ENCODE assay signal across 8 cellular contexts in the genomic region with DNA sequence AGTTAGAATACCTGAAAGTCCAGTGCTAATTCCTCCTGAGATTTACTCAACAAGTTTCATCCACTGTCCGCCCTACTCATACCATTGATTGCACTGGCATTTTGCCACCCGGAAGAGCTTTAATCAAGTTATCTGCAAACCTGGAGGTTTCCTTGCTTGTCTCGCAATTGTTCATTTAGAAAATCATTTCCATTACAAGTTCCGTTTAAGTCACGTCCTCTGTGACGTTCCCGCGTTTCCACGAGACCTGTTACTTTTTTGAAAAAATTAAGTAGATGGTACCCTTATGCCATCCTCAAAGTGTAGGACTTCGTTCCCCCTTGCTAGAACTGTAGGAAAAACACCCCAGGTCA. TPM values are rescaled to one million over a fixed set of nuclear protein-coding genes. Genes with fewer than 3 reads are reported as not detected.
A peak's percentile ranks its signal among the peaks of the same experiment; 100 is the strongest.
DNase-seq lines count a peak whose midpoint lies in the region; ATAC-seq and TF ChIP-seq lines count a peak whose summit lies in the region.

No MANE protein-coding gene starts in this region.

- H3K36me3 Mint-ChIP-seq in stimulated activated memory B cell treated with anti-CD40 and anti-IgM and Interleukin-4, amounts not matched to agents 10 μg/mL and 1 μg/mL and 100 μg/mL, for 72 hours = no peaks in the 10 kb centered on the region

- H3K4me1 ChIP-seq in lower lobe of right lung = peaks cover 28% of the 10 kb centered on the region

- H3K27me3 Mint-ChIP-seq in stimulated activated memory B cell treated with anti-CD40 and anti-IgM and Interleukin-4, amounts not matched to agents 10 μg/mL and 1 μg/mL and 100 μg/mL, for 72 hours = no peaks in the 10 kb centered on the region

- no peaks in the 10 kb centered on the region for H3K27me3 ChIP-seq in lower lobe of right lung (ENCODE audit: low read depth)

- ATAC-seq in lower lobe of right lung = no peak
- ATAC-seq in stimulated activated memory B cell treated with anti-CD40 and anti-IgM and Interleukin-4, amounts not matched to agents 10 μg/mL and 1 μg/mL and 100 μg/mL, for 72 hours = no peak
- no peak for ATAC-seq in GM19395 (IDR thresholded peaks at IDR 0.05; ENCODE audit: unreplicated experiment)

- H3K4me3 ChIP-seq in lower lobe of right lung = peak overlapping the region; percentile 94

- peak overlapping the region; percentile 81 for H3K4me3 Mint-ChIP-seq in stimulated activated memory B cell treated with anti-CD40 and anti-IgM and Interleukin-4, amounts not matched to agents 10 μg/mL and 1 μg/mL and 100 μg/mL, for 72 hours

- H3K36me3 ChIP-seq in lower lobe of right lung = no peaks in the 10 kb centered on the region

- H3K9me3 Mint-ChIP-seq in stimulated activated memory B cell treated with anti-CD40 and anti-IgM and Interleukin-4, amounts not matched to agents 10 μg/mL and 1 μg/mL and 100 μg/mL, for 72 hours = no peaks in the 10 kb centered on the region

- intact Hi-C loops in lower lobe of right lung (cut with DNase I) = no loop called here

- H3K27ac ChIP-seq in caudate nucleus (ENCODE audit: low read depth, low read length) (peak overlapping the region; percentile 82), lower lobe of right lung (peak overlapping the region; percentile 84)

- H3K4me1 Mint-ChIP-seq in stimulated activated memory B cell treated with anti-CD40 and anti-IgM and Interleukin-4, amounts not matched to agents 10 μg/mL and 1 μg/mL and 100 μg/mL, for 72 hours = peaks cover 40% of the 10 kb centered on the region

- peak overlapping the region; percentile 62 for H3K27ac Mint-ChIP-seq in stimulated activated memory B cell treated with anti-CD40 and anti-IgM and Interleukin-4, amounts not matched to agents 10 μg/mL and 1 μg/mL and 100 μg/mL, for 72 hours

- DNase-seq in SIG-M5 treated with dmso at 0.1 percent for 504 hours (lab: John Stamatoyannopoulos, UW; ENCODE audit: unreplicated experiment) (peak; percentile 37), SIG-M5 (lab: John Stamatoyannopoulos, UW) (no peak), T-helper 1 cell (peak; percentile 9 to 53 (median 34)), caudate nucleus (lab: John Stamatoyannopoulos, UW) (peak in 11 of 61 donors; percentile 11 to 69 (median 34)), lower lobe of right lung (no peak), NCI-H2081 treated with DMSO at 0.1 percent for 48 hours (lab: John Stamatoyannopoulos, UW) (no peak)

- no peaks in the 10 kb centered on the region for H3K9me3 ChIP-seq in lower lobe of right lung

- no peak for TF ChIP-seq CTCF in lower lobe of right lung (IDR thresholded peaks at IDR 0.05)

RNA-seq across cellular contexts. Expression of a gene that starts 0.8 kb away (rescaled TPM):
- total RNA-seq in lower lobe of right lung = 85.0 TPM

RNA-seq across cellular contexts. Expression of a gene that starts 50.0 kb away (rescaled TPM):
- total RNA-seq in lower lobe of right lung = 101 TPM

Comparison
In these comparisons a context has a peak if more than half of its experiments do, and no peak if none do; other contexts are left out.
1. DNase-seq: peak in SIG-M5 treated with dmso at 0.1 percent for 504 hours (single experiment) and T-helper 1 cell (5 of 5); none in SIG-M5 (single experiment), lower lobe of right lung (single experiment) and NCI-H2081 treated with DMSO at 0.1 percent for 48 hours (single experiment).